24 cellular contexts compared by ENCODE assay signal in the genomic region with DNA sequence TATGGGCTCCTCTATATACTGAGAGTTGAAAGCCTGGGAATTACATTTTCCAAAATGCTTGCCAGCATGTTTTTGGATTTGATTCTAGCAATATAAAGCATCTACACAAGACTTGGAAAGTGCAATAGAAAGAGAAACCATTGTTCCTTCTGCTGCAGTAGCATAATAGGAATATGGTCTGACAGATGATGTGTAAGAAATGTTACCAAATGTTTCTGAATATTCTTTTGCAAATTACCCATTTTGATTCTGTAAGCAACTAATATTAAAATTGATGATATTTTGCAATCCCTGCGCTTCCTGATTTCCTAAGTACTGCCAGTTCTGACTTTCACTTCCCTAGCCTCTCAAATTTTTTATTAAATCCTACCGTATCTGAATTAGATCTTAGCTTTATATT.
DNase-seq lines count a peak whose midpoint lies in the region; ATAC-seq and TF ChIP-seq lines count a peak whose summit lies in the region.
"Had no signal": no experiment of that assay in that cellular context is flagged by ENCODE, and none has a peak within 500 bp of the region (broad histone marks: within the 10 kb centered on the region; RNA-seq: fewer than 3 reads in every experiment).

No MANE protein-coding gene starts in this region.

- H3K9me3 ChIP-seq in left lung (peaks cover 0 to 11% of the 10 kb centered on the region in 2 donors), upper lobe of right lung (no peaks in the 10 kb centered on the region)

- H3K4me3 ChIP-seq in left lung (no peak overlapping the region), upper lobe of right lung (no peak overlapping the region)

- H3K4me1 ChIP-seq in left lung: no peaks in the 10 kb centered on the region
- H3K4me1 ChIP-seq in upper lobe of right lung: no peaks in the 10 kb centered on the region

- no peak overlapping the region for H3K27ac ChIP-seq in left lung
- no peak overlapping the region for H3K27ac ChIP-seq in upper lobe of right lung
- H3K27ac ChIP-seq: C4-2B, HL-60 had no signal

- H3K27me3 ChIP-seq in left lung (no peaks in the 10 kb centered on the region), upper lobe of right lung (no peaks in the 10 kb centered on the region)

- intact Hi-C loops in left ventricle myocardium superior (cut with micrococcal nuclease): no loop called here
- intact Hi-C loops in Right ventricle myocardium superior (cut with DNase I): no loop called here
- intact Hi-C loops in left lung (cut with DNase I): no loop called here
- intact Hi-C loops in upper lobe of right lung (cut with DNase I): no loop called here

- DNase-seq in left ventricle myocardium superior (no peak), Right ventricle myocardium superior (no peak), NOMO-1 treated with DMSO at 0.1 percent for 48 hours (lab: John Stamatoyannopoulos, UW; ENCODE audit: unreplicated experiment) (peak; percentile 88), left lung (no peak), upper lobe of right lung (no peak)
- DNase-seq: 8988T; DMS53; H9; HFFc6; KG1; NCI-H1417; NCI-H1694 treated with DMSO at 0.1 percent for 48 hours; NCI-H510A; NCI-H774; NK-92 treated with Interleukin-12 subunit alpha and Interleukin-12 subunit beta, amount 100 ng/mL, for 24 hours; PC-3; SHP77 treated with DMSO at 0.1 percent for 48 hours; T-cell had no signal

- ATAC-seq in left ventricle myocardium superior (peak; percentile 20), Right ventricle myocardium superior (ENCODE audit: poor library complexity) (no peak), left lung (peak; percentile 23), upper lobe of right lung (peak; percentile 39), HG02678 (IDR thresholded peaks at IDR 0.05; ENCODE audit: unreplicated experiment) (no peak), HG02885 (IDR thresholded peaks at IDR 0.05; ENCODE audit: poor library complexity, unreplicated experiment) (no peak), HG02571 (IDR thresholded peaks at IDR 0.05; ENCODE audit: unreplicated experiment) (no peak)
- ATAC-seq: PC-3, SK-N-SH treated with all-trans-retinoic acid at 6 μM for 48 hours, T-cell had no signal

- H3K36me3 ChIP-seq in left lung (no peaks in the 10 kb centered on the region), upper lobe of right lung (no peaks in the 10 kb centered on the region)

- TF ChIP-seq CTCF in left lung (IDR thresholded peaks at IDR 0.05) (no peak), upper lobe of right lung (IDR thresholded peaks at IDR 0.05) (no peak)

Comparison
In these comparisons a context has a peak if more than half of its experiments do, and no peak if none do; other contexts are left out.
1. ATAC-seq: peak in left ventricle myocardium superior (single experiment), left lung (single experiment) and upper lobe of right lung (single experiment); none in Right ventricle myocardium superior (single experiment), HG02678 (single experiment), HG02885 (single experiment) and HG02571 (single experiment).